ENCODE assay signal across 17 cellular contexts in the genomic region with DNA sequence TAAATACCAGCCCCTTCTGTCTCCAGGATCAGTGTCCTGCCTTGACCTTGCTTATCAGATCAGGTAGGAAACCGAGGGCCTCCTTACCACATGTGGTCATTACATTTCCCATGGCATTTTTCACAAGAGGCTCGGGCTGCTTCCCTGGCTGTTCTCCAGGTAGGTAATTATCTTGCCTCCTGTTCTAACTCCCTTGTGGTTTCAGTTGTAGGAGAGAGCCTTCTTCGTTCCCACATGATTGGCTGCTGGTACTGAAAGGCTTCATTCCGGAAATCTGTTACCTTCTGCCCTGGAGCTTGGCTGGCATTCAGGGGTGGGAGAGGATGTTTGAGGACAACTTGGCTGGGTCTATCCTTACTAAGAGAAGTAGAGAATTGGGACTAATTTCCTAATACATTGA. TPM values are rescaled to one million over a fixed set of nuclear protein-coding genes. Genes with fewer than 3 reads are reported as not detected.
A peak's percentile ranks its signal among the peaks of the same experiment; 100 is the strongest.
DNase-seq lines count a peak whose midpoint lies in the region; ATAC-seq and TF ChIP-seq lines count a peak whose summit lies in the region.
"Had no signal": no experiment of that assay in that cellular context is flagged by ENCODE, and none has a peak within 500 bp of the region (broad histone marks: within the 10 kb centered on the region; RNA-seq: fewer than 3 reads in every experiment).

No MANE protein-coding gene starts in this region.

- no peaks in the 10 kb centered on the region for H4K20me1 ChIP-seq in GM23338 (replicated peaks; ENCODE audit: insufficient read depth)

- no peak for TF ChIP-seq POLR2A in lower leg skin (IDR thresholded peaks at IDR 0.05)

- intact Hi-C loops in upper lobe of right lung (cut with DNase I) (no loop called here), lower leg skin (cut with DNase I; ENCODE audit: low total_unique reads) (no loop called here)

- no peaks in the 10 kb centered on the region for H3K9me3 Mint-ChIP-seq in GM23338
- H3K9me3 Mint-ChIP-seq: activated T-cell treated with anti-CD3 and anti-CD28 coated beads, Interleukin-2, amount 50 U/mL, for 4 hours had no signal

- H3K27ac Mint-ChIP-seq in GM23338: no peak overlapping the region

- H3K36me3 Mint-ChIP-seq in GM23338 (ENCODE audit: low read depth): no peaks in the 10 kb centered on the region

- no peaks in the 10 kb centered on the region for H3K79me2 ChIP-seq in GM23338 (replicated peaks; ENCODE audit: insufficient read depth)

- no peak overlapping the region for H3K4me2 ChIP-seq in GM23338

- no peaks in the 10 kb centered on the region for H3K27me3 ChIP-seq in GM23338 (ENCODE audit: insufficient read depth)
- peaks cover 5% of the 10 kb centered on the region for H3K27me3 ChIP-seq in upper lobe of right lung

- H3K4me3 Mint-ChIP-seq in GM23338: no peak overlapping the region
- H3K4me3 Mint-ChIP-seq: activated T-cell treated with anti-CD3 and anti-CD28 coated beads, Interleukin-2, amount 50 U/mL, for 4 hours had no signal

- no peaks in the 10 kb centered on the region for H3K36me3 ChIP-seq in GM23338 (ENCODE audit: insufficient read depth)
- no peaks in the 10 kb centered on the region for H3K36me3 ChIP-seq in upper lobe of right lung

- peak overlapping the region; percentile 33; the same call in 1 of the 2 replicates for H2AFZ ChIP-seq in GM23338

- H3F3A ChIP-seq in GM23338 (replicated peaks; ENCODE audit: low read depth): no peaks in the 10 kb centered on the region

- H3K4me1 ChIP-seq in GM23338 (ENCODE audit: insufficient read depth): peaks cover 3% of the 10 kb centered on the region; the same call in 1 of the 2 replicates
- no peaks in the 10 kb centered on the region for H3K4me1 ChIP-seq in upper lobe of right lung

- H3K9me3 ChIP-seq in upper lobe of right lung: no peaks in the 10 kb centered on the region

- ATAC-seq in GM23338: no peak
- no peak for ATAC-seq in HG02885 (IDR thresholded peaks at IDR 0.05; ENCODE audit: poor library complexity, unreplicated experiment)
- no peak for ATAC-seq in upper lobe of right lung
- ATAC-seq: activated T-cell treated with anti-CD3 and anti-CD28 coated beads, Interleukin-2, amount 50 U/mL, for 4 hours had no signal

- H3K4me1 Mint-ChIP-seq in GM23338: 0 out of 3 replicates have a peak, but pooled peaks cover 3% of the 10 kb centered on the region

- H3K9me2 ChIP-seq in GM23338 (ENCODE audit: insufficient read depth): 0 out of 2 replicates have a peak, but pooled peaks cover 5% of the 10 kb centered on the region

- 11 to 15% methylated on average over 4 of the region's 4 CpGs for WGBS in lower leg skin, 2 donors

- no peak for DNase-seq in GM23338 (ENCODE audit: low spot score)
- peak; percentile 75 for DNase-seq in NCI-H2029 (lab: John Stamatoyannopoulos, UW)
- DNase-seq in NCI-H82 treated with DMSO at 0.1 percent for 48 hours (lab: John Stamatoyannopoulos, UW; ENCODE audit: unreplicated experiment): peak; percentile 83
- peak; percentile 18 for DNase-seq in kidney tubule cell (ENCODE audit: low spot score)
- DNase-seq in upper lobe of right lung: no peak
- no peak for DNase-seq in mucosa of gallbladder (ENCODE audit: low spot score)
- DNase-seq in lower leg skin (ENCODE audit: low spot score in 2 of 2): no peak
- DNase-seq: activated CD4-positive, alpha-beta T cell treated with anti-CD3 and anti-CD28 coated beads, Interleukin-2, amount 50 U/mL, for 1 hour; activated T-cell treated with anti-CD3 and anti-CD28 coated beads, Interleukin-2, amount 50 U/mL, for 4 hours; cortex of kidney; erythroblast; head of caudate nucleus; left cardiac atrium; MV-4-11; T-helper 2 cell; trophoblast cell had no signal

- TF ChIP-seq CTCF in GM23338 (conservative IDR thresholded peaks at IDR 0.05; ENCODE audit: low read depth in 2 of 2) (no peak), upper lobe of right lung (IDR thresholded peaks at IDR 0.05) (no peak), lower leg skin (IDR thresholded peaks at IDR 0.05) (no peak)

- no peak overlapping the region for H3K27ac ChIP-seq in GM23338 (ENCODE audit: low read depth)
- H3K27ac ChIP-seq in upper lobe of right lung: no peak overlapping the region

- H3K4me3 ChIP-seq in GM23338: no peak overlapping the region
- no peak overlapping the region for H3K4me3 ChIP-seq in upper lobe of right lung
- H3K4me3 ChIP-seq in lower leg skin (ENCODE audit: low read depth, poor library complexity, severe bottlenecking): no peak overlapping the region

- no peaks in the 10 kb centered on the region for H3K27me3 Mint-ChIP-seq in GM23338 (ENCODE audit: insufficient read depth, low read depth, poor library complexity)

TF ChIP-seq in GM23338, 12 proteins besides CTCF, POLR2A, EP300 and RAD21 (continues in another document):
- TF ChIP-seq ZNF331 (CRISPR knock-in tag; IDR thresholded peaks at IDR 0.05; ENCODE audit: low read depth) (no peak), EZH2phosphoT487 (IDR thresholded peaks at IDR 0.05; ENCODE audit: unreplicated experiment) (no peak), CREB1 (CRISPR knock-in tag; IDR thresholded peaks at IDR 0.05; ENCODE audit: low read depth) (no peak), POLR2AphosphoS5 (IDR thresholded peaks at IDR 0.05; ENCODE audit: low read depth) (no peak), JUNB (IDR thresholded peaks at IDR 0.05; ENCODE audit: unreplicated experiment) (no peak), NANOG (IDR thresholded peaks at IDR 0.05; ENCODE audit: borderline replicate concordance) (no peak), STAT1 (IDR thresholded peaks at IDR 0.05; ENCODE audit: unreplicated experiment) (no peak)
- TF ChIP-seq, protein P1, sequence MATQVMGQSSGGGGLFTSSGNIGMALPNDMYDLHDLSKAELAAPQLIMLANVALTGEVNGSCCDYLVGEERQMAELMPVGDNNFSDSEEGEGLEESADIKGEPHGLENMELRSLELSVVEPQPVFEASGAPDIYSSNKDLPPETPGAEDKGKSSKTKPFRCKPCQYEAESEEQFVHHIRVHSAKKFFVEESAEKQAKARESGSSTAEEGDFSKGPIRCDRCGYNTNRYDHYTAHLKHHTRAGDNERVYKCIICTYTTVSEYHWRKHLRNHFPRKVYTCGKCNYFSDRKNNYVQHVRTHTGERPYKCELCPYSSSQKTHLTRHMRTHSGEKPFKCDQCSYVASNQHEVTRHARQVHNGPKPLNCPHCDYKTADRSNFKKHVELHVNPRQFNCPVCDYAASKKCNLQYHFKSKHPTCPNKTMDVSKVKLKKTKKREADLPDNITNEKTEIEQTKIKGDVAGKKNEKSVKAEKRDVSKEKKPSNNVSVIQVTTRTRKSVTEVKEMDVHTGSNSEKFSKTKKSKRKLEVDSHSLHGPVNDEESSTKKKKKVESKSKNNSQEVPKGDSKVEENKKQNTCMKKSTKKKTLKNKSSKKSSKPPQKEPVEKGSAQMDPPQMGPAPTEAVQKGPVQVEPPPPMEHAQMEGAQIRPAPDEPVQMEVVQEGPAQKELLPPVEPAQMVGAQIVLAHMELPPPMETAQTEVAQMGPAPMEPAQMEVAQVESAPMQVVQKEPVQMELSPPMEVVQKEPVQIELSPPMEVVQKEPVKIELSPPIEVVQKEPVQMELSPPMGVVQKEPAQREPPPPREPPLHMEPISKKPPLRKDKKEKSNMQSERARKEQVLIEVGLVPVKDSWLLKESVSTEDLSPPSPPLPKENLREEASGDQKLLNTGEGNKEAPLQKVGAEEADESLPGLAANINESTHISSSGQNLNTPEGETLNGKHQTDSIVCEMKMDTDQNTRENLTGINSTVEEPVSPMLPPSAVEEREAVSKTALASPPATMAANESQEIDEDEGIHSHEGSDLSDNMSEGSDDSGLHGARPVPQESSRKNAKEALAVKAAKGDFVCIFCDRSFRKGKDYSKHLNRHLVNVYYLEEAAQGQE (IDR thresholded peaks at IDR 0.05; ENCODE audit: unreplicated experiment): no peak

RNA-seq across cellular contexts. Expression of a gene that starts 46.8 kb away (rescaled TPM):
- 12.9 and 13.6 TPM in 2 replicates for total RNA-seq in GM23338 (2014; rRNA removed; shearing (Covaris generic))
- polyA plus RNA-seq in GM23338 (2016; fragmentation: Nextera tagmentation; extraction: Ambion mirVana): 5.1 and 8.2 TPM in 2 replicates
- total RNA-seq in upper lobe of right lung: 34.6 TPM
- 33.0 TPM for total RNA-seq in mucosa of gallbladder
- 100 to 1,000 TPM; 445 to 572 (median 507) TPM for total RNA-seq in lower leg skin

Comparison
In these comparisons a context has a peak if more than half of its experiments do, and no peak if none do; other contexts are left out.
1. DNase-seq: peak in NCI-H2029 (single experiment), NCI-H82 treated with DMSO at 0.1 percent for 48 hours (single experiment) and kidney tubule cell (single experiment); none in GM23338 (single experiment), upper lobe of right lung (single experiment), mucosa of gallbladder (single experiment) and lower leg skin (0 of 2).
2. RNA of a gene that starts 46.8 kb away (total RNA-seq): 445 to 572 TPM in lower leg skin; 34.6 TPM in upper lobe of right lung (single experiment), 33.0 TPM in mucosa of gallbladder (single experiment) and 12.9 to 13.6 TPM in GM23338; every median in the first group is over 10 times any median in the second.